Comparison of ENCODE assay signal across 8 cellular contexts in genomic region chr12:19431407-19432308, GRCh38. TPM values are rescaled to one million over a fixed set of nuclear protein-coding genes. Genes with fewer than 3 reads are reported as not detected.
DNase-seq lines count a peak whose midpoint lies in the region; ATAC-seq and TF ChIP-seq lines count a peak whose summit lies in the region.

No MANE protein-coding gene starts in this region.

- intact Hi-C loops in activated CD8-positive, alpha-beta T cell treated with anti-CD3 and anti-CD28 coated beads for 36 hours (cut with micrococcal nuclease), result loop anchor here (10.0 kb wide), 1 partner anchor 243 kb away; no protein-coding TSS in a partner anchor
- intact Hi-C loops in sciatic nerve (cut with DNase I), result no loop called here

- no peak for TF ChIP-seq CTCF in activated CD8-positive, alpha-beta T cell treated with anti-CD3 and anti-CD28 coated beads for 36 hours (IDR thresholded peaks at IDR 0.05)

- peaks cover 39% of the 10 kb centered on the region for H3K4me1 Mint-ChIP-seq in activated CD8-positive, alpha-beta T cell treated with anti-CD3 and anti-CD28 coated beads for 36 hours (ENCODE audit: low read depth)

- H3K27me3 Mint-ChIP-seq in activated CD8-positive, alpha-beta T cell treated with anti-CD3 and anti-CD28 coated beads for 36 hours, result no peaks in the 10 kb centered on the region

- POLR2A ChIA-PET in activated CD8-positive, alpha-beta T cell treated with anti-CD3 and anti-CD28 coated beads for 36 hours (lab: Charles Lee), result interaction anchor here (0.6 to 1.8 kb wide), 7 partner anchors 8 to 159 kb away, joined by 3 to 6 read pairs (median 3); partner anchors contain the start of gene AEBP2

- H3K9me3 Mint-ChIP-seq in activated CD8-positive, alpha-beta T cell treated with anti-CD3 and anti-CD28 coated beads for 36 hours, result peaks cover 3% of the 10 kb centered on the region

- DNase-seq in AG08395 (ENCODE audit: low spot score), result peak; percentile 63
- peak; percentile 79 for DNase-seq in activated CD8-positive, alpha-beta T cell treated with anti-CD3 and anti-CD28 coated beads for 36 hours
- peak; percentile 58 for DNase-seq in glomerular visceral epithelial cell (ENCODE audit: extremely low spot score)
- DNase-seq in ureter (ENCODE audit: low spot score), result peak; percentile 76
- no peak for DNase-seq in superior temporal gyrus (ENCODE audit: extremely low spot score)
- DNase-seq in sciatic nerve (ENCODE audit: low spot score), result no peak

- CTCF ChIA-PET in activated CD8-positive, alpha-beta T cell treated with anti-CD3 and anti-CD28 coated beads for 36 hours (lab: Charles Lee), result interaction anchor here (1.0 to 1.7 kb wide), 3 partner anchors 15 to 49 kb away, joined by 3 to 5 read pairs (median 3); no protein-coding TSS in a partner anchor

- peaks cover 3% of the 10 kb centered on the region for H3K36me3 Mint-ChIP-seq in activated CD8-positive, alpha-beta T cell treated with anti-CD3 and anti-CD28 coated beads for 36 hours (ENCODE audit: low read depth)

- peak overlapping the region; percentile 99 for H3K27ac Mint-ChIP-seq in activated CD8-positive, alpha-beta T cell treated with anti-CD3 and anti-CD28 coated beads for 36 hours

- ATAC-seq in GM18519 (IDR thresholded peaks at IDR 0.05; ENCODE audit: low FRiP score, unreplicated experiment) (peak; percentile 44), HG03442 (IDR thresholded peaks at IDR 0.05; ENCODE audit: unreplicated experiment) (peak; percentile 66), sciatic nerve (no peak)
- ATAC-seq in activated CD8-positive, alpha-beta T cell treated with anti-CD3 and anti-CD28 coated beads for 36 hours, result peak; percentile 89

- peak overlapping the region; percentile 27 for H3K4me3 Mint-ChIP-seq in activated CD8-positive, alpha-beta T cell treated with anti-CD3 and anti-CD28 coated beads for 36 hours

RNA-seq across cellular contexts. Expression of gene AEBP2, which starts 7.6 kb away (rescaled TPM):
- 10 to 100 TPM; 59.6 to 63.3 TPM for total RNA-seq in activated CD8-positive, alpha-beta T cell treated with anti-CD3 and anti-CD28 coated beads for 36 hours
- total RNA-seq in ureter (67.1 TPM), sciatic nerve (57.7 TPM)

Comparison
In these comparisons a context has a peak if more than half of its experiments do, and no peak if none do; other contexts are left out.
1. DNase-seq: peak in AG08395 (single experiment), activated CD8-positive, alpha-beta T cell treated with anti-CD3 and anti-CD28 coated beads for 36 hours (single experiment), glomerular visceral epithelial cell (single experiment) and ureter (single experiment); none in superior temporal gyrus (single experiment) and sciatic nerve (single experiment).